Comparison of ENCODE assay signal across 1 cellular context in genomic region chr2:42191285-42192009, GRCh38.
A peak's percentile ranks its signal among the peaks of the same experiment; 100 is the strongest.
TF ChIP-seq lines count a peak whose summit lies in the region.

No MANE protein-coding gene starts in this region.

TF ChIP-seq in HepG2, 621 proteins besides CTCF, POLR2A, EP300 and RAD21 (continued from another document and continues in another):
- TF ChIP-seq PRMT3 (CRISPR knock-in tag; IDR thresholded peaks at IDR 0.05; ENCODE audit: borderline replicate concordance, low read depth): no peak
- TF ChIP-seq HMG20B (CRISPR knock-in tag; conservative IDR thresholded peaks at IDR 0.05): peak; percentile 77; the same call in 1 of the 2 replicates
- peak; percentile 99 for TF ChIP-seq HNF4G (IDR thresholded peaks at IDR 0.05; ENCODE audit: borderline replicate concordance, low read depth, low read length)
- TF ChIP-seq HNF4G (CRISPR knock-in tag; IDR thresholded peaks at IDR 0.05; ENCODE audit: borderline replicate concordance, low read depth): 0 out of 2 replicates have a peak, but pooled peaks have one; percentile 75
- TF ChIP-seq, protein P1, sequence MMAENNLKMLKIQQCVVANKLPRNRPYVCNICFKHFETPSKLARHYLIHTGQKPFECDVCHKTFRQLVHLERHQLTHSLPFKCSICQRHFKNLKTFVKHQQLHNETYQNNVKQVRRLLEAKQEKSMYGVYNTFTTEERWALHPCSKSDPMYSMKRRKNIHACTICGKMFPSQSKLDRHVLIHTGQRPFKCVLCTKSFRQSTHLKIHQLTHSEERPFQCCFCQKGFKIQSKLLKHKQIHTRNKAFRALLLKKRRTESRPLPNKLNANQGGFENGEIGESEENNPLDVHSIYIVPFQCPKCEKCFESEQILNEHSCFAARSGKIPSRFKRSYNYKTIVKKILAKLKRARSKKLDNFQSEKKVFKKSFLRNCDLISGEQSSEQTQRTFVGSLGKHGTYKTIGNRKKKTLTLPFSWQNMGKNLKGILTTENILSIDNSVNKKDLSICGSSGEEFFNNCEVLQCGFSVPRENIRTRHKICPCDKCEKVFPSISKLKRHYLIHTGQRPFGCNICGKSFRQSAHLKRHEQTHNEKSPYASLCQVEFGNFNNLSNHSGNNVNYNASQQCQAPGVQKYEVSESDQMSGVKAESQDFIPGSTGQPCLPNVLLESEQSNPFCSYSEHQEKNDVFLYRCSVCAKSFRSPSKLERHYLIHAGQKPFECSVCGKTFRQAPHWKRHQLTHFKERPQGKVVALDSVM (CRISPR knock-in tag; IDR thresholded peaks at IDR 0.05): 0 out of 2 replicates have a peak, but pooled peaks have one; percentile 10
- no peak for TF ChIP-seq ZNF772 (CRISPR knock-in tag; IDR thresholded peaks at IDR 0.05)
- no peak for TF ChIP-seq PLRG1 (conservative IDR thresholded peaks at IDR 0.05)
- no peak for TF ChIP-seq KLF11 (CRISPR knock-in tag; IDR thresholded peaks at IDR 0.05)
- no peak for TF ChIP-seq MAZ (IDR thresholded peaks at IDR 0.05; ENCODE audit: borderline replicate concordance, low read depth, low read length)
- TF ChIP-seq MAZ (CRISPR knock-in tag; IDR thresholded peaks at IDR 0.05; ENCODE audit: low read depth): no peak
- peak; percentile 99 for TF ChIP-seq PAXIP1 (CRISPR knock-in tag; conservative IDR thresholded peaks at IDR 0.05)
- TF ChIP-seq ZFP41 (CRISPR knock-in tag; IDR thresholded peaks at IDR 0.05; ENCODE audit: borderline replicate concordance): no peak
- TF ChIP-seq, protein P2, sequence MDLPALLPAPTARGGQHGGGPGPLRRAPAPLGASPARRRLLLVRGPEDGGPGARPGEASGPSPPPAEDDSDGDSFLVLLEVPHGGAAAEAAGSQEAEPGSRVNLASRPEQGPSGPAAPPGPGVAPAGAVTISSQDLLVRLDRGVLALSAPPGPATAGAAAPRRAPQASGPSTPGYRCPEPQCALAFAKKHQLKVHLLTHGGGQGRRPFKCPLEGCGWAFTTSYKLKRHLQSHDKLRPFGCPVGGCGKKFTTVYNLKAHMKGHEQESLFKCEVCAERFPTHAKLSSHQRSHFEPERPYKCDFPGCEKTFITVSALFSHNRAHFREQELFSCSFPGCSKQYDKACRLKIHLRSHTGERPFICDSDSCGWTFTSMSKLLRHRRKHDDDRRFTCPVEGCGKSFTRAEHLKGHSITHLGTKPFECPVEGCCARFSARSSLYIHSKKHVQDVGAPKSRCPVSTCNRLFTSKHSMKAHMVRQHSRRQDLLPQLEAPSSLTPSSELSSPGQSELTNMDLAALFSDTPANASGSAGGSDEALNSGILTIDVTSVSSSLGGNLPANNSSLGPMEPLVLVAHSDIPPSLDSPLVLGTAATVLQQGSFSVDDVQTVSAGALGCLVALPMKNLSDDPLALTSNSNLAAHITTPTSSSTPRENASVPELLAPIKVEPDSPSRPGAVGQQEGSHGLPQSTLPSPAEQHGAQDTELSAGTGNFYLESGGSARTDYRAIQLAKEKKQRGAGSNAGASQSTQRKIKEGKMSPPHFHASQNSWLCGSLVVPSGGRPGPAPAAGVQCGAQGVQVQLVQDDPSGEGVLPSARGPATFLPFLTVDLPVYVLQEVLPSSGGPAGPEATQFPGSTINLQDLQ (CRISPR knock-in tag; IDR thresholded peaks at IDR 0.05): no peak
- peak; percentile 83 for TF ChIP-seq IRF2 (CRISPR knock-in tag; IDR thresholded peaks at IDR 0.05)
- no peak for TF ChIP-seq ZFP36L1 (CRISPR knock-in tag; IDR thresholded peaks at IDR 0.05)
- TF ChIP-seq, protein P3, sequence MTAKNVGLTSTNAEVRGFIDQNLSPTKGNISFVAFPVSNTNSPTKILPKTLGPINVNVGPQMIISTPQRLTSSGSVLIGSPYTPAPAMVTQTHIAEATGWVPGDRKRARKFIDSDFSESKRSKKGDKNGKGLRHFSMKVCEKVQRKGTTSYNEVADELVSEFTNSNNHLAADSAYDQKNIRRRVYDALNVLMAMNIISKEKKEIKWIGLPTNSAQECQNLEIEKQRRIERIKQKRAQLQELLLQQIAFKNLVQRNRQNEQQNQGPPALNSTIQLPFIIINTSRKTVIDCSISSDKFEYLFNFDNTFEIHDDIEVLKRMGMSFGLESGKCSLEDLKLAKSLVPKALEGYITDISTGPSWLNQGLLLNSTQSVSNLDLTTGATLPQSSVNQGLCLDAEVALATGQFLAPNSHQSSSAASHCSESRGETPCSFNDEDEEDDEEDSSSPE (CRISPR knock-in tag; IDR thresholded peaks at IDR 0.05): 0 out of 2 replicates have a peak, but pooled peaks have one; percentile 57
- TF ChIP-seq RFX3 (CRISPR knock-in tag; IDR thresholded peaks at IDR 0.05): peak; percentile 66; the same call in 1 of the 2 replicates
- no peak for TF ChIP-seq ZNF224 (CRISPR knock-in tag; IDR thresholded peaks at IDR 0.05)
- no peak for TF ChIP-seq GRHL1 (CRISPR knock-in tag; conservative IDR thresholded peaks at IDR 0.05)
- peak; percentile 88 for TF ChIP-seq RFX1 (IDR thresholded peaks at IDR 0.05)
- peak; percentile 95 for TF ChIP-seq NCOA2 (CRISPR knock-in tag; IDR thresholded peaks at IDR 0.05)
- TF ChIP-seq HNRNPK (IDR thresholded peaks at IDR 0.05; ENCODE audit: low read depth, low read length, poor library complexity, severe bottlenecking): peak; percentile 11
- peak; percentile 35; the same call in 1 of the 2 replicates for TF ChIP-seq SMC3 (IDR thresholded peaks at IDR 0.05; ENCODE audit: low read length)
- TF ChIP-seq NONO (IDR thresholded peaks at IDR 0.05): no peak
- peak; percentile 76; the same call in 1 of the 2 replicates for TF ChIP-seq NONO (CRISPR knock-in tag; conservative IDR thresholded peaks at IDR 0.05)
- TF ChIP-seq NR2F2 (IDR thresholded peaks at IDR 0.05; ENCODE audit: borderline replicate concordance, low read depth): peak; percentile 96
- peak; percentile 92 for TF ChIP-seq CREM (IDR thresholded peaks at IDR 0.05)
- no peak for TF ChIP-seq CREM (CRISPR knock-in tag; IDR thresholded peaks at IDR 0.05)
- TF ChIP-seq ADNP (CRISPR knock-in tag; IDR thresholded peaks at IDR 0.05): no peak
- no peak for TF ChIP-seq NFRKB (IDR thresholded peaks at IDR 0.05)
- peak; percentile 90 for TF ChIP-seq ETV5 (CRISPR knock-in tag; IDR thresholded peaks at IDR 0.05; ENCODE audit: borderline replicate concordance)
- no peak for TF ChIP-seq IRX3 (CRISPR knock-in tag; IDR thresholded peaks at IDR 0.05; ENCODE audit: borderline replicate concordance, low read depth)
- TF ChIP-seq TFDP1 (CRISPR knock-in tag; IDR thresholded peaks at IDR 0.05; ENCODE audit: borderline replicate concordance): peak; percentile 76; the same call in 1 of the 2 replicates
- TF ChIP-seq ZNF367 (CRISPR knock-in tag; IDR thresholded peaks at IDR 0.05; ENCODE audit: borderline replicate concordance): no peak
- TF ChIP-seq RCOR2 (CRISPR knock-in tag; IDR thresholded peaks at IDR 0.05): peak; percentile 89
- TF ChIP-seq, protein P4, sequence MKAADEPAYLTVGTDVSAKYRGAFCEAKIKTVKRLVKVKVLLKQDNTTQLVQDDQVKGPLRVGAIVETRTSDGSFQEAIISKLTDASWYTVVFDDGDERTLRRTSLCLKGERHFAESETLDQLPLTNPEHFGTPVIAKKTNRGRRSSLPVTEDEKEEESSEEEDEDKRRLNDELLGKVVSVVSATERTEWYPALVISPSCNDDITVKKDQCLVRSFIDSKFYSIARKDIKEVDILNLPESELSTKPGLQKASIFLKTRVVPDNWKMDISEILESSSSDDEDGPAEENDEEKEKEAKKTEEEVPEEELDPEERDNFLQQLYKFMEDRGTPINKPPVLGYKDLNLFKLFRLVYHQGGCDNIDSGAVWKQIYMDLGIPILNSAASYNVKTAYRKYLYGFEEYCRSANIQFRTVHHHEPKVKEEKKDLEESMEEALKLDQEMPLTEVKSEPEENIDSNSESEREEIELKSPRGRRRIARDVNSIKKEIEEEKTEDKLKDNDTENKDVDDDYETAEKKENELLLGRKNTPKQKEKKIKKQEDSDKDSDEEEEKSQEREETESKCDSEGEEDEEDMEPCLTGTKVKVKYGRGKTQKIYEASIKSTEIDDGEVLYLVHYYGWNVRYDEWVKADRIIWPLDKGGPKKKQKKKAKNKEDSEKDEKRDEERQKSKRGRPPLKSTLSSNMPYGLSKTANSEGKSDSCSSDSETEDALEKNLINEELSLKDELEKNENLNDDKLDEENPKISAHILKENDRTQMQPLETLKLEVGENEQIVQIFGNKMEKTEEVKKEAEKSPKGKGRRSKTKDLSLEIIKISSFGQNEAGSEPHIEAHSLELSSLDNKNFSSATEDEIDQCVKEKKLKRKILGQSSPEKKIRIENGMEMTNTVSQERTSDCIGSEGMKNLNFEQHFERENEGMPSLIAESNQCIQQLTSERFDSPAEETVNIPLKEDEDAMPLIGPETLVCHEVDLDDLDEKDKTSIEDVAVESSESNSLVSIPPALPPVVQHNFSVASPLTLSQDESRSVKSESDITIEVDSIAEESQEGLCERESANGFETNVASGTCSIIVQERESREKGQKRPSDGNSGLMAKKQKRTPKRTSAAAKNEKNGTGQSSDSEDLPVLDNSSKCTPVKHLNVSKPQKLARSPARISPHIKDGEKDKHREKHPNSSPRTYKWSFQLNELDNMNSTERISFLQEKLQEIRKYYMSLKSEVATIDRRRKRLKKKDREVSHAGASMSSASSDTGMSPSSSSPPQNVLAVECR (CRISPR knock-in tag; IDR thresholded peaks at IDR 0.05; ENCODE audit: borderline replicate concordance): peak; percentile 63; the same call in 1 of the 2 replicates
- TF ChIP-seq, protein P5, sequence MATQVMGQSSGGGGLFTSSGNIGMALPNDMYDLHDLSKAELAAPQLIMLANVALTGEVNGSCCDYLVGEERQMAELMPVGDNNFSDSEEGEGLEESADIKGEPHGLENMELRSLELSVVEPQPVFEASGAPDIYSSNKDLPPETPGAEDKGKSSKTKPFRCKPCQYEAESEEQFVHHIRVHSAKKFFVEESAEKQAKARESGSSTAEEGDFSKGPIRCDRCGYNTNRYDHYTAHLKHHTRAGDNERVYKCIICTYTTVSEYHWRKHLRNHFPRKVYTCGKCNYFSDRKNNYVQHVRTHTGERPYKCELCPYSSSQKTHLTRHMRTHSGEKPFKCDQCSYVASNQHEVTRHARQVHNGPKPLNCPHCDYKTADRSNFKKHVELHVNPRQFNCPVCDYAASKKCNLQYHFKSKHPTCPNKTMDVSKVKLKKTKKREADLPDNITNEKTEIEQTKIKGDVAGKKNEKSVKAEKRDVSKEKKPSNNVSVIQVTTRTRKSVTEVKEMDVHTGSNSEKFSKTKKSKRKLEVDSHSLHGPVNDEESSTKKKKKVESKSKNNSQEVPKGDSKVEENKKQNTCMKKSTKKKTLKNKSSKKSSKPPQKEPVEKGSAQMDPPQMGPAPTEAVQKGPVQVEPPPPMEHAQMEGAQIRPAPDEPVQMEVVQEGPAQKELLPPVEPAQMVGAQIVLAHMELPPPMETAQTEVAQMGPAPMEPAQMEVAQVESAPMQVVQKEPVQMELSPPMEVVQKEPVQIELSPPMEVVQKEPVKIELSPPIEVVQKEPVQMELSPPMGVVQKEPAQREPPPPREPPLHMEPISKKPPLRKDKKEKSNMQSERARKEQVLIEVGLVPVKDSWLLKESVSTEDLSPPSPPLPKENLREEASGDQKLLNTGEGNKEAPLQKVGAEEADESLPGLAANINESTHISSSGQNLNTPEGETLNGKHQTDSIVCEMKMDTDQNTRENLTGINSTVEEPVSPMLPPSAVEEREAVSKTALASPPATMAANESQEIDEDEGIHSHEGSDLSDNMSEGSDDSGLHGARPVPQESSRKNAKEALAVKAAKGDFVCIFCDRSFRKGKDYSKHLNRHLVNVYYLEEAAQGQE (IDR thresholded peaks at IDR 0.05; ENCODE audit: borderline replicate concordance in 1 of 2, low read depth in 1 of 2, low read length in 2 of 2): peak in 1 of 2 experiments; percentile 76; a peak in 1 of 4 replicates
- peak in 1 of 2 experiments; percentile 89; a peak in 2 of 4 replicates for TF ChIP-seq KLF16 (CRISPR knock-in tag; IDR thresholded peaks at IDR 0.05)
- TF ChIP-seq HDAC6 (IDR thresholded peaks at IDR 0.05; ENCODE audit: low read depth, low read length): no peak
- TF ChIP-seq, protein P6, sequence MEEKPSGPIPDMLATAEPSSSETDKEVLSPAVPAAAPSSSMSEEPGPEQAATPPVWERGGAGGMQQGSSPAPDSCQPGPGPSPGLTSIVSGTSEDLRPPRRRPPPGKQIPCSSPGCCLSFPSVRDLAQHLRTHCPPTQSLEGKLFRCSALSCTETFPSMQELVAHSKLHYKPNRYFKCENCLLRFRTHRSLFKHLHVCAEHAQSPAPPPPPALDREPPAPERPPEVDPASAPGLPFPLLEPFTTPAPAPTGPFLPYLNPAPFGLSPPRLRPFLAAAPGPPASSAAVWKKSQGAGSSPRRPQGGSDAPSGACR (CRISPR knock-in tag; IDR thresholded peaks at IDR 0.05): peak; percentile 94
